1 cellular context compared by ENCODE assay signal in genomic region chr3:196287405-196288140, GRCh38.
TF ChIP-seq lines count a peak whose summit lies in the region.

Gene PCYT1A, minus strand, starts transcription at chr3:196287726. Its CDS starts 17,195 bp downstream, at chr3:196270531.

TF ChIP-seq in HepG2, 621 proteins besides CTCF, POLR2A, EP300 and RAD21 (continued from another document and continues in another):
- TF ChIP-seq GZF1 (CRISPR knock-in tag; IDR thresholded peaks at IDR 0.05): no peak; the same call in 1 of the 2 replicates
- TF ChIP-seq ZNF3 (CRISPR knock-in tag; IDR thresholded peaks at IDR 0.05): no peak
- peak; percentile 32 for TF ChIP-seq ATF7-NPFF (CRISPR knock-in tag; IDR thresholded peaks at IDR 0.05; ENCODE audit: low read depth)
- peak; percentile 96 for TF ChIP-seq PHF8 (CRISPR knock-in tag; IDR thresholded peaks at IDR 0.05)
- TF ChIP-seq ZNF407 (CRISPR knock-in tag; IDR thresholded peaks at IDR 0.05; ENCODE audit: not compliant biosample characterization): no peak
- TF ChIP-seq, protein P1, sequence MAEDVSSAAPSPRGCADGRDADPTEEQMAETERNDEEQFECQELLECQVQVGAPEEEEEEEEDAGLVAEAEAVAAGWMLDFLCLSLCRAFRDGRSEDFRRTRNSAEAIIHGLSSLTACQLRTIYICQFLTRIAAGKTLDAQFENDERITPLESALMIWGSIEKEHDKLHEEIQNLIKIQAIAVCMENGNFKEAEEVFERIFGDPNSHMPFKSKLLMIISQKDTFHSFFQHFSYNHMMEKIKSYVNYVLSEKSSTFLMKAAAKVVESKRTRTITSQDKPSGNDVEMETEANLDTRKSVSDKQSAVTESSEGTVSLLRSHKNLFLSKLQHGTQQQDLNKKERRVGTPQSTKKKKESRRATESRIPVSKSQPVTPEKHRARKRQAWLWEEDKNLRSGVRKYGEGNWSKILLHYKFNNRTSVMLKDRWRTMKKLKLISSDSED (CRISPR knock-in tag; IDR thresholded peaks at IDR 0.05): peak; percentile 68; the same call in 1 of the 2 replicates
- no peak; the same call in 1 of the 2 replicates for TF ChIP-seq ZKSCAN8 (CRISPR knock-in tag; IDR thresholded peaks at IDR 0.05; ENCODE audit: borderline replicate concordance)
- peak; percentile 74; the same call in 1 of the 2 replicates for TF ChIP-seq KDM3A (CRISPR knock-in tag; IDR thresholded peaks at IDR 0.05; ENCODE audit: low read depth)
- no peak; the same call in 1 of the 2 replicates for TF ChIP-seq FOXA3 (CRISPR knock-in tag; IDR thresholded peaks at IDR 0.05)
- no peak for TF ChIP-seq PTBP1 (IDR thresholded peaks at IDR 0.05; ENCODE audit: low read depth, low read length, poor library complexity, severe bottlenecking)
- TF ChIP-seq NR1H2 (CRISPR knock-in tag; IDR thresholded peaks at IDR 0.05; ENCODE audit: borderline replicate concordance, low read depth): no peak
- TF ChIP-seq ZNF75D (CRISPR knock-in tag; IDR thresholded peaks at IDR 0.05; ENCODE audit: borderline replicate concordance): no peak
- TF ChIP-seq, protein P2, sequence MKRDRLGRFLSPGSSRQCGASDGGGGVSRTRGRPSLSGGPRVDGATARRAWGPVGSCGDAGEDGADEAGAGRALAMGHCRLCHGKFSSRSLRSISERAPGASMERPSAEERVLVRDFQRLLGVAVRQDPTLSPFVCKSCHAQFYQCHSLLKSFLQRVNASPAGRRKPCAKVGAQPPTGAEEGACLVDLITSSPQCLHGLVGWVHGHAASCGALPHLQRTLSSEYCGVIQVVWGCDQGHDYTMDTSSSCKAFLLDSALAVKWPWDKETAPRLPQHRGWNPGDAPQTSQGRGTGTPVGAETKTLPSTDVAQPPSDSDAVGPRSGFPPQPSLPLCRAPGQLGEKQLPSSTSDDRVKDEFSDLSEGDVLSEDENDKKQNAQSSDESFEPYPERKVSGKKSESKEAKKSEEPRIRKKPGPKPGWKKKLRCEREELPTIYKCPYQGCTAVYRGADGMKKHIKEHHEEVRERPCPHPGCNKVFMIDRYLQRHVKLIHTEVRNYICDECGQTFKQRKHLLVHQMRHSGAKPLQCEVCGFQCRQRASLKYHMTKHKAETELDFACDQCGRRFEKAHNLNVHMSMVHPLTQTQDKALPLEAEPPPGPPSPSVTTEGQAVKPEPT (CRISPR knock-in tag; IDR thresholded peaks at IDR 0.05; ENCODE audit: low read depth): peak; percentile 58; the same call in 1 of the 2 replicates
- no peak; the same call in 1 of the 2 replicates for TF ChIP-seq SP140L (CRISPR knock-in tag; IDR thresholded peaks at IDR 0.05; ENCODE audit: borderline replicate concordance)
- peak; percentile 67; the same call in 1 of the 2 replicates for TF ChIP-seq FOXJ3 (CRISPR knock-in tag; IDR thresholded peaks at IDR 0.05; ENCODE audit: borderline replicate concordance)
- TF ChIP-seq, protein P3, sequence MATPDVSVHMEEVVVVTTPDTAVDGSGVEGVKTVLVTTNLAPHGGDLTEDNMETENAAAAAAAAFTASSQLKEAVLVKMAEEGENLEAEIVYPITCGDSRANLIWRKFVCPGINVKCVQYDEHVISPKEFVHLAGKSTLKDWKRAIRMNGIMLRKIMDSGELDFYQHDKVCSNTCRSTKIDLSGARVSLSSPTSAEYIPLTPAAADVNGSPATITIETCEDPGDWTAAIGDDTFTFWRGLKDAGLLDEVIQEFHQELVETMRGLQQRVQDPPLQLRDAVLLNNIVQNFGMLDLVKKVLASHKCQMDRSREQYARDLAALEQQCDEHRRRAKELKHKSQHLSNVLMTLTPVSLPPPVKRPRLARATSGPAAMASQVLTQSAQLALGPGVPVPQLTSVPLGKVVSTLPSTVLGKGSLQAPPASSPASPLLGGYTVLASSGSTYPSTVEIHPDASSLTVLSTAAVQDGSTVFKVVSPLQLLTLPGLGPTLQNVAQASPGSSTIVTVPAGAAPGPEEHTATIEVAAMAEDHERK (CRISPR knock-in tag; IDR thresholded peaks at IDR 0.05; ENCODE audit: low read depth): no peak
- TF ChIP-seq ZFP90 (CRISPR knock-in tag; IDR thresholded peaks at IDR 0.05; ENCODE audit: borderline replicate concordance): peak; percentile 75; the same call in 1 of the 2 replicates
- TF ChIP-seq, protein P4, sequence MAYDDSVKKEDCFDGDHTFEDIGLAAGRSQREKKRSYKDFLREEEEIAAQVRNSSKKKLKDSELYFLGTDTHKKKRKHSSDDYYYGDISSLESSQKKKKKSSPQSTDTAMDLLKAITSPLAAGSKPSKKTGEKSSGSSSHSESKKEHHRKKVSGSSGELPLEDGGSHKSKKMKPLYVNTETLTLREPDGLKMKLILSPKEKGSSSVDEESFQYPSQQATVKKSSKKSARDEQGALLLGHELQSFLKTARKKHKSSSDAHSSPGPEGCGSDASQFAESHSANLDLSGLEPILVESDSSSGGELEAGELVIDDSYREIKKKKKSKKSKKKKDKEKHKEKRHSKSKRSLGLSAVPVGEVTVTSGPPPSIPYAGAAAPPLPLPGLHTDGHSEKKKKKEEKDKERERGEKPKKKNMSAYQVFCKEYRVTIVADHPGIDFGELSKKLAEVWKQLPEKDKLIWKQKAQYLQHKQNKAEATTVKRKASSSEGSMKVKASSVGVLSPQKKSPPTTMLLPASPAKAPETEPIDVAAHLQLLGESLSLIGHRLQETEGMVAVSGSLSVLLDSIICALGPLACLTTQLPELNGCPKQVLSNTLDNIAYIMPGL (CRISPR knock-in tag; IDR thresholded peaks at IDR 0.05; ENCODE audit: borderline replicate concordance in 1 of 2, low read depth in 1 of 2): peak; percentile 69 to 94; a peak in 3 of 4 replicates
- 0 out of 2 replicates have a peak, but pooled peaks have one; percentile 11 for TF ChIP-seq MXD3 (CRISPR knock-in tag; IDR thresholded peaks at IDR 0.05)
- peak; percentile 56; the same call in 1 of the 2 replicates for TF ChIP-seq ZNF580 (CRISPR knock-in tag; IDR thresholded peaks at IDR 0.05; ENCODE audit: borderline replicate concordance, low read depth)
- TF ChIP-seq, protein P5, sequence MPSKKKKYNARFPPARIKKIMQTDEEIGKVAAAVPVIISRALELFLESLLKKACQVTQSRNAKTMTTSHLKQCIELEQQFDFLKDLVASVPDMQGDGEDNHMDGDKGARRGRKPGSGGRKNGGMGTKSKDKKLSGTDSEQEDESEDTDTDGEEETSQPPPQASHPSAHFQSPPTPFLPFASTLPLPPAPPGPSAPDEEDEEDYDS (CRISPR knock-in tag; IDR thresholded peaks at IDR 0.05): peak; percentile 91
- TF ChIP-seq ZFP36L1 (CRISPR knock-in tag; IDR thresholded peaks at IDR 0.05): peak; percentile 61; the same call in 1 of the 2 replicates
- 0 out of 2 replicates have a peak, but pooled peaks have one; percentile 50 for TF ChIP-seq ZNF136 (CRISPR knock-in tag; IDR thresholded peaks at IDR 0.05; ENCODE audit: low read depth)
- 0 out of 2 replicates have a peak, but pooled peaks have one; percentile 28 for TF ChIP-seq KLF15 (CRISPR knock-in tag; IDR thresholded peaks at IDR 0.05; ENCODE audit: borderline replicate concordance)
- TF ChIP-seq, protein P6, sequence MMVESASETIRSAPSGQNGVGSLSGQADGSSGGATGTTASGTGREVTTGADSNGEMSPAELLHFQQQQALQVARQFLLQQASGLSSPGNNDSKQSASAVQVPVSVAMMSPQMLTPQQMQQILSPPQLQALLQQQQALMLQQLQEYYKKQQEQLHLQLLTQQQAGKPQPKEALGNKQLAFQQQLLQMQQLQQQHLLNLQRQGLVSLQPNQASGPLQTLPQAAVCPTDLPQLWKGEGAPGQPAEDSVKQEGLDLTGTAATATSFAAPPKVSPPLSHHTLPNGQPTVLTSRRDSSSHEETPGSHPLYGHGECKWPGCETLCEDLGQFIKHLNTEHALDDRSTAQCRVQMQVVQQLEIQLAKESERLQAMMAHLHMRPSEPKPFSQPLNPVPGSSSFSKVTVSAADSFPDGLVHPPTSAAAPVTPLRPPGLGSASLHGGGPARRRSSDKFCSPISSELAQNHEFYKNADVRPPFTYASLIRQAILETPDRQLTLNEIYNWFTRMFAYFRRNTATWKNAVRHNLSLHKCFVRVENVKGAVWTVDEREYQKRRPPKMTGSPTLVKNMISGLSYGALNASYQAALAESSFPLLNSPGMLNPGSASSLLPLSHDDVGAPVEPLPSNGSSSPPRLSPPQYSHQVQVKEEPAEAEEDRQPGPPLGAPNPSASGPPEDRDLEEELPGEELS (CRISPR knock-in tag; IDR thresholded peaks at IDR 0.05): 0 out of 2 replicates have a peak, but pooled peaks have one; percentile 33
- TF ChIP-seq, protein P7, sequence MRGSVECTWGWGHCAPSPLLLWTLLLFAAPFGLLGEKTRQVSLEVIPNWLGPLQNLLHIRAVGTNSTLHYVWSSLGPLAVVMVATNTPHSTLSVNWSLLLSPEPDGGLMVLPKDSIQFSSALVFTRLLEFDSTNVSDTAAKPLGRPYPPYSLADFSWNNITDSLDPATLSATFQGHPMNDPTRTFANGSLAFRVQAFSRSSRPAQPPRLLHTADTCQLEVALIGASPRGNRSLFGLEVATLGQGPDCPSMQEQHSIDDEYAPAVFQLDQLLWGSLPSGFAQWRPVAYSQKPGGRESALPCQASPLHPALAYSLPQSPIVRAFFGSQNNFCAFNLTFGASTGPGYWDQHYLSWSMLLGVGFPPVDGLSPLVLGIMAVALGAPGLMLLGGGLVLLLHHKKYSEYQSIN (CRISPR knock-in tag; IDR thresholded peaks at IDR 0.05; ENCODE audit: borderline replicate concordance): no peak; the same call in 1 of the 2 replicates
- 0 out of 2 replicates have a peak, but pooled peaks have one; percentile 16 for TF ChIP-seq HNF4G (IDR thresholded peaks at IDR 0.05; ENCODE audit: borderline replicate concordance, low read depth, low read length)
- TF ChIP-seq HNF4G (CRISPR knock-in tag; IDR thresholded peaks at IDR 0.05; ENCODE audit: borderline replicate concordance, low read depth): peak; percentile 8; the same call in 1 of the 2 replicates
- 0 out of 2 replicates have a peak, but pooled peaks have one; percentile 56 for TF ChIP-seq HNRNPL (IDR thresholded peaks at IDR 0.05; ENCODE audit: low read depth, low read length)
- TF ChIP-seq ZKSCAN1 (IDR thresholded peaks at IDR 0.05; ENCODE audit: low read length): no peak
- TF ChIP-seq HNF1B (CRISPR knock-in tag; IDR thresholded peaks at IDR 0.05): peak; percentile 92
